Comparison of ENCODE assay signal across 20 cellular contexts in the genomic region with DNA sequence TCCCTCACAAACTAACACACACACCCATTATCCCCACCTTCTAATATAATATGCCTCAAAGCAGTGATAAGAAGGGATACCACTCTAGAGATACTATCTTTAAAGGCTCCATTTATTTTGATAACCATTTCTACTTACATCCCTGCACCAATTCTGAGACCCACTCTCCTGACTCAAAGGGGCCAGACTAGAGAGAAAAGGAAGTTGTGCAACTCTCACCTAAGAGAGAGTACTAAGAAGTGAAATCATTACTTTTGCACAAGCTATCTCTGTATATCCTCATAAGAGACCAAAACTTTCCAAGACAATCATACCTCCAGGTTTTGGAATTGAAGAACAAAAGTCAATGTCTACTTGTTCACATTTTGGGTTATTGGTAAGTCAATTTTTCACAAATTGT. TPM values are rescaled to one million over a fixed set of nuclear protein-coding genes. Genes with fewer than 3 reads are reported as not detected.
DNase-seq lines count a peak whose midpoint lies in the region; ATAC-seq, FAIRE-seq and TF ChIP-seq lines count a peak whose summit lies in the region.
"Had no signal": no experiment of that assay in that cellular context is flagged by ENCODE, and none has a peak within 500 bp of the region (broad histone marks: within the 10 kb centered on the region; RNA-seq: fewer than 3 reads in every experiment).

No MANE protein-coding gene starts in this region.

- no peaks in the 10 kb centered on the region for H3K9me3 ChIP-seq in K562 (replicated peaks; ENCODE audit: control insufficient read depth, insufficient read depth, low read depth, low read length)
- H3K9me3 ChIP-seq: esophagus squamous epithelium had no signal

- no peaks in the 10 kb centered on the region for H3K79me2 ChIP-seq in K562 (ENCODE audit: control insufficient read depth, insufficient read depth, low read length)

- POLR2A ChIA-PET in K562 (lab: Yijun Ruan, JAX) = no interaction called here

- no peak overlapping the region for H3K4me3 ChIP-seq in K562
- H3K4me3 ChIP-seq: esophagus squamous epithelium had no signal

- peak overlapping the region; percentile 14 for H3K27ac Mint-ChIP-seq in activated naive CD4-positive, alpha-beta T cell treated with anti-CD3 and anti-CD28 coated beads, Interleukin-2, amount 10 ng/mL, durations not matched to agents 7 days and 5 days
- no peak overlapping the region for H3K27ac Mint-ChIP-seq in activated naive CD4-positive, alpha-beta T cell treated with anti-CD3 and anti-CD28 coated beads for 36 hours
- H3K27ac Mint-ChIP-seq: immature natural killer cell, natural killer cell had no signal

- H3K4me2 ChIP-seq in K562 (ENCODE audit: insufficient read depth, low read length) = no peak overlapping the region

- in situ Hi-C loops in K562 (cut with MboI) = no loop called here

- H3K36me3 ChIP-seq in K562 (ENCODE audit: control insufficient read depth, insufficient read depth, low read length) = no peaks in the 10 kb centered on the region
- H3K36me3 ChIP-seq: esophagus squamous epithelium had no signal

- H3K4me3 Mint-ChIP-seq in activated naive CD4-positive, alpha-beta T cell treated with anti-CD3 and anti-CD28 coated beads, Interleukin-2, amount 10 ng/mL, durations not matched to agents 7 days and 5 days = no peak overlapping the region
- no peak overlapping the region for H3K4me3 Mint-ChIP-seq in activated naive CD4-positive, alpha-beta T cell treated with anti-CD3 and anti-CD28 coated beads for 36 hours
- H3K4me3 Mint-ChIP-seq: immature natural killer cell, natural killer cell had no signal

- H4K20me1 ChIP-seq in K562 (replicated peaks; ENCODE audit: control insufficient read depth, insufficient read depth, low read length) = no peaks in the 10 kb centered on the region

- BruUV-seq in K562 (replicated peaks; lab: Mats Ljungman, UMichigan) = no TSS peak

- no peak for TF ChIP-seq EP300 in K562 (IDR thresholded peaks at IDR 0.05; ENCODE audit: low read length)

- ATAC-seq in K562 = no peak
- no peak for ATAC-seq in GM21786 (IDR thresholded peaks at IDR 0.05; ENCODE audit: unreplicated experiment)

- no peaks in the 10 kb centered on the region for H3K9me3 Mint-ChIP-seq in activated naive CD4-positive, alpha-beta T cell treated with anti-CD3 and anti-CD28 coated beads, Interleukin-2, amount 10 ng/mL, durations not matched to agents 7 days and 5 days
- H3K9me3 Mint-ChIP-seq in activated naive CD4-positive, alpha-beta T cell treated with anti-CD3 and anti-CD28 coated beads for 36 hours = peaks cover 2% of the 10 kb centered on the region
- H3K9me3 Mint-ChIP-seq: immature natural killer cell, natural killer cell had no signal

- H3K27me3 Mint-ChIP-seq in activated naive CD4-positive, alpha-beta T cell treated with anti-CD3 and anti-CD28 coated beads, Interleukin-2, amount 10 ng/mL, durations not matched to agents 7 days and 5 days = no peaks in the 10 kb centered on the region
- no peaks in the 10 kb centered on the region for H3K27me3 Mint-ChIP-seq in activated naive CD4-positive, alpha-beta T cell treated with anti-CD3 and anti-CD28 coated beads for 36 hours (ENCODE audit: low read depth)

- CTCF ChIA-PET in activated naive CD4-positive, alpha-beta T cell treated with anti-CD3 and anti-CD28 coated beads, Interleukin-2, amount 10 ng/mL, durations not matched to agents 7 days and 5 days (lab: Charles Lee) = no interaction called here
- CTCF ChIA-PET in activated naive CD4-positive, alpha-beta T cell treated with anti-CD3 and anti-CD28 coated beads for 36 hours (lab: Charles Lee) = no interaction called here
- CTCF ChIA-PET in K562 (lab: Yijun Ruan, JAX; ENCODE audit: low intra/inter-chr PET ratio) = no interaction called here

- H3K4me1 ChIP-seq in K562 (replicated peaks in 1 of 2; ENCODE audit: control insufficient read depth in 2 of 2, insufficient read depth in 2 of 2, low read length in 2 of 2) = peaks cover 0 to 3% of the 10 kb centered on the region in 2 experiments; a peak in 3 of 5 replicates

- FAIRE-seq in K562 (lab: Jason Lieb, UNC) (no peak), D721Med (lab: Jason Lieb, UNC) (no peak)

- H3K36me3 Mint-ChIP-seq in activated naive CD4-positive, alpha-beta T cell treated with anti-CD3 and anti-CD28 coated beads, Interleukin-2, amount 10 ng/mL, durations not matched to agents 7 days and 5 days = peaks cover 2% of the 10 kb centered on the region
- no peaks in the 10 kb centered on the region for H3K36me3 Mint-ChIP-seq in activated naive CD4-positive, alpha-beta T cell treated with anti-CD3 and anti-CD28 coated beads for 36 hours (ENCODE audit: low read depth)
- H3K36me3 Mint-ChIP-seq: immature natural killer cell, natural killer cell, type B pancreatic cell had no signal

- TF ChIP-seq CTCF in K562 (IDR thresholded peaks at IDR 0.05 in 2 of 3, conservative IDR thresholded peaks at IDR 0.05 in 1 of 3; ENCODE audit: insufficient read depth in 2 of 3, low read depth in 1 of 3, low read length in 3 of 3) (no peak), D721Med (IDR thresholded peaks at IDR 0.05; ENCODE audit: insufficient read depth, missing control alignments) (no peak)

- no peaks in the 10 kb centered on the region for H3K27me3 ChIP-seq in K562 (ENCODE audit: control insufficient read depth in 2 of 2, insufficient read depth in 2 of 2, low read length in 2 of 2)
- H3K27me3 ChIP-seq: esophagus squamous epithelium had no signal

- H2AFZ ChIP-seq in K562 (ENCODE audit: low read depth, low read length) = 0 out of 2 replicates have a peak overlapping the region, but pooled peaks have one; percentile 10

- H3K27ac ChIP-seq in K562 (ENCODE audit: extremely low read depth, low read depth, low read length) (no peak overlapping the region), substantia nigra (ENCODE audit: low read depth, low read length, poor library complexity, severe bottlenecking) (peak overlapping the region; percentile 38)

- H3K9ac ChIP-seq in K562 (ENCODE audit: insufficient read depth in 1 of 2, low read depth in 2 of 2, low read length in 2 of 2) = no peak overlapping the region

- H3K9me1 ChIP-seq in K562 (ENCODE audit: control insufficient read depth, insufficient read depth, low read length) = no peaks in the 10 kb centered on the region

- intact Hi-C loops in activated naive CD4-positive, alpha-beta T cell treated with anti-CD3 and anti-CD28 coated beads for 36 hours (cut with micrococcal nuclease) = loop anchor here (2.0 kb wide), 1 partner anchor 36 kb away; no protein-coding TSS in a partner anchor
- intact Hi-C loops in K562 (cut with micrococcal nuclease) = loop anchor here (5.0 kb wide), 1 partner anchor 47 kb away; a partner anchor contains a TSS

- TF ChIP-seq POLR2A in K562 (conservative IDR thresholded peaks at IDR 0.05) = no peak

- no peak for TF ChIP-seq RAD21 in K562 (CRISPR knock-in tag; conservative IDR thresholded peaks at IDR 0.05 in 1 of 2, IDR thresholded peaks at IDR 0.05 in 1 of 2)

- DNase-seq in activated naive CD4-positive, alpha-beta T cell treated with anti-CD3 and anti-CD28 coated beads, Interleukin-2, amount 10 ng/mL, durations not matched to agents 7 days and 5 days = no peak
- DNase-seq in activated naive CD4-positive, alpha-beta T cell treated with anti-CD3 and anti-CD28 coated beads for 36 hours = no peak
- peak; percentile 73 for DNase-seq in MV-4-11 (lab: John Stamatoyannopoulos, UW)
- no peak for DNase-seq in K562 (ENCODE audit: extremely low read depth in 1 of 4, low spot score in 3 of 4)
- DNase-seq in substantia nigra (lab: John Stamatoyannopoulos, UW) = no peak
- DNase-seq in DMS79 treated with DMSO at 0.1 percent for 48 hours (lab: John Stamatoyannopoulos, UW) = no peak
- no peak for DNase-seq in D721Med (ENCODE audit: insufficient read length, low spot score)
- DNase-seq: ACHN; activated CD4-positive, CD25-positive, alpha-beta regulatory T cell treated with anti-CD3 and anti-CD28 coated beads, Interleukin-2, amount 50 U/mL, for 72 hours; activated CD8-positive, alpha-beta memory T cell treated with anti-CD3 and anti-CD28 coated beads, Interleukin-2, amount 50 U/mL, for 48 hours; esophagus squamous epithelium; head of caudate nucleus; immature natural killer cell; natural killer cell; NCI-H1694; NCI-H345; NK-92 treated with Interleukin-12 subunit alpha and Interleukin-12 subunit beta, amount 100 ng/mL, for 24 hours; Right ventricle myocardium superior had no signal

- H3K4me1 Mint-ChIP-seq in activated naive CD4-positive, alpha-beta T cell treated with anti-CD3 and anti-CD28 coated beads, Interleukin-2, amount 10 ng/mL, durations not matched to agents 7 days and 5 days = peaks cover 24% of the 10 kb centered on the region
- H3K4me1 Mint-ChIP-seq in activated naive CD4-positive, alpha-beta T cell treated with anti-CD3 and anti-CD28 coated beads for 36 hours (ENCODE audit: low read depth) = peaks cover 22% of the 10 kb centered on the region

TF ChIP-seq in K562, 482 proteins besides CTCF, POLR2A, EP300 and RAD21 (continues in another document):
- TF ChIP-seq CEBPB (tag; IDR thresholded peaks at IDR 0.05) = peak; percentile 83
- no peak for TF ChIP-seq ELF4 (CRISPR knock-in tag; IDR thresholded peaks at IDR 0.05)
- no peak for TF ChIP-seq ILF3 (IDR thresholded peaks at IDR 0.05; ENCODE audit: borderline replicate concordance)
- TF ChIP-seq MEIS2 (IDR thresholded peaks at IDR 0.05; ENCODE audit: partially characterized antibody) = no peak
- TF ChIP-seq ZKSCAN8 (CRISPR knock-in tag; IDR thresholded peaks at IDR 0.05) = no peak

RNA-seq across cellular contexts. Expression of a gene that starts 45.4 kb away (rescaled TPM):
- total RNA-seq in activated naive CD4-positive, alpha-beta T cell treated with anti-CD3 and anti-CD28 coated beads for 36 hours = 10 to 100 TPM; 84.5 to 95.5 TPM
- total RNA-seq in K562 (2011; cell fraction: chromatin; rRNA removed; ENCODE audit: low replicate concordance) = 187 and 674 TPM in 2 replicates
- 113 and 135 TPM in 2 replicates for total RNA-seq in K562 (2011; cell fraction: nucleolus; rRNA removed)
- 225 and 292 TPM in 2 replicates for total RNA-seq in K562 (2011; cell fraction: nucleoplasm; rRNA removed)
- total RNA-seq in K562 (2014; rRNA removed) = 131 and 140 TPM in 2 replicates
- 272 and 284 TPM in 2 replicates for total RNA-seq in K562 (2014; rRNA removed; fragmentation: Illumina TruSeq; extraction: Trizol)
- 155 and 174 TPM in 2 replicates for total RNA-seq in K562 (2015; rRNA removed; fragmentation: Illumina TruSeq; extraction: Trizol)
- 184 and 189 TPM in 2 replicates for total RNA-seq in K562 (2021)
- polyA plus RNA-seq in K562 (2011; rRNA removed) = 175 and 204 TPM in 2 replicates
- 29.1 and 75.2 TPM in 2 replicates for polyA plus RNA-seq in K562 (2011; cell fraction: cytosol; rRNA removed)
- polyA plus RNA-seq in K562 (2011; cell fraction: nucleus; rRNA removed) = 218 and 401 TPM in 2 replicates
- 92.9 and 182 TPM in 2 replicates for polyA plus RNA-seq in K562 (2012)
- polyA plus RNA-seq in K562 (2014; fragmentation: Illumina TruSeq; extraction: Trizol) = 152 and 177 TPM in 2 replicates
- 100 to 1,000 TPM; 182 to 253 TPM for polyA plus RNA-seq in K562 (2014; fragmentation: Nextera tagmentation; extraction: Ambion mirVana)
- polyA plus RNA-seq in K562 (2014; rRNA removed) = 123 and 140 TPM in 2 replicates
- polyA minus RNA-seq in K562 (2011; rRNA and poly(A)+ RNA removed) = 720 and 762 TPM in 2 replicates
- 52.1 and 62.0 TPM in 2 replicates for polyA minus RNA-seq in K562 (2011; cell fraction: cytosol; rRNA and poly(A)+ RNA removed)
- polyA minus RNA-seq in K562 (2011; cell fraction: nucleus; rRNA and poly(A)+ RNA removed) = 408 and 684 TPM in 2 replicates
